Comparison of ENCODE assay signal across 8 cellular contexts in the genomic region with DNA sequence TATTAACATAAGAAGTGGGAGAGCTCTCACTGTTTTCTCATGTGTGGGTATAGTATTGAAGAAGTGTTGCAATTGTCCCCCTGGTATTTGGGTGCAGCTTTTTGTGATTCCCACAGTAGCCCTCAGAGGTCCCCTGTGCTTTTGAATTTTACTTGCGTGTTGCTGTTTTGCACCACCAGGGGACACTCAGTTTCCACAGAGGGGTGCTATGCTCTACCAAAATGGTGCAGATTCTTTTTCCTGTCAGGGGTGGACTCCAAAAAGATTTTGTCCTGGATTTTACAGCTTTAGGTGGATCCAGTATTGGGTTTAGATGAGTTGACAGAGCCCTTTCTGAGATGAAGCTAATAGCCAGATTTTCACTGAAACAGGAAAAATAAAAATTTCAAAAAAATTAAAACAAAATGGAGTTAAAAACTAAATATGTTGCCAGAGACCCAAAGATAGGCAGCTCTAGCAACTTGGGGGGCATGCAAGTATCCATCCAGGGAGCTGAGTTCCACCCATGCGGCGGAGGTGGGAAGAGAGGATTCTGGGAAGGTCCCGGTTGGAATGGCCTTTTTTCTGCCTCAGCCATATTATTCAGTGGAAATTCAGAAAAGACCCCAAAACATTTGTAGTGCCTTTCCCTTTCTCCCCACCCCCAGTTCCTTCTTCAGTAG. TPM values are rescaled to one million over a fixed set of nuclear protein-coding genes. Genes with fewer than 3 reads are reported as not detected.
DNase-seq lines count a peak whose midpoint lies in the region; ATAC-seq, FAIRE-seq and TF ChIP-seq lines count a peak whose summit lies in the region.

No MANE protein-coding gene starts in this region.

- peak overlapping the region; percentile 19 for H3K27ac ChIP-seq in keratinocyte (ENCODE audit: control insufficient read depth, insufficient read depth, low read length)

- dilution Hi-C loops in keratinocyte (cut with MboI; ENCODE audit: extremely low pct_ligation_motif_present, low sequenced_read_pairs): no loop called here

- no peaks in the 10 kb centered on the region for H3K79me2 ChIP-seq in keratinocyte (ENCODE audit: control insufficient read depth, insufficient read depth, low read length)

- no peaks in the 10 kb centered on the region for H3K9me3 ChIP-seq in keratinocyte (ENCODE audit: control insufficient read depth, low read depth, low read length)

- H4K20me1 ChIP-seq in keratinocyte (ENCODE audit: control insufficient read depth, extremely low read depth, insufficient read depth, low read length): no peaks in the 10 kb centered on the region

- no peak overlapping the region for H2AFZ ChIP-seq in keratinocyte (ENCODE audit: control insufficient read depth, low read length)

- H3K4me1 ChIP-seq in keratinocyte (ENCODE audit: control insufficient read depth, extremely low read depth, insufficient read depth, low read length): peaks cover 15% of the 10 kb centered on the region

- H3K4me2 ChIP-seq in keratinocyte (ENCODE audit: control insufficient read depth, extremely low read depth, insufficient read depth, low read depth, low read length): peak overlapping the region; percentile 68

- TF ChIP-seq CTCF in keratinocyte (optimal IDR thresholded peaks at IDR 0.05 in 1 of 3, IDR thresholded peaks at IDR 0.05 in 1 of 3, conservative IDR thresholded peaks at IDR 0.05 in 1 of 3; ENCODE audit: extremely low read depth in 1 of 3, insufficient read depth in 2 of 3, low read length in 3 of 3): peak; percentile 65 to 83 (median 66)

- peaks cover 4% of the 10 kb centered on the region for H3K9me1 ChIP-seq in keratinocyte (ENCODE audit: control insufficient read depth, extremely low read depth, insufficient read depth, low read length)

- no peak for ATAC-seq in HG02938 (IDR thresholded peaks at IDR 0.05; ENCODE audit: unreplicated experiment)
- no peak for ATAC-seq in GM19395 (IDR thresholded peaks at IDR 0.05; ENCODE audit: unreplicated experiment)

- FAIRE-seq in keratinocyte (lab: Jason Lieb, UNC): no peak

- H3K4me3 ChIP-seq in keratinocyte (ENCODE audit: control insufficient read depth in 2 of 3, extremely low read depth in 1 of 3, insufficient read depth in 2 of 3, low read depth in 1 of 3, low read length in 3 of 3): peak overlapping the region in 2 of 3 experiments; percentile 0 to 16

- peak; percentile 22 for DNase-seq in 8988T
- peak; percentile 8 for DNase-seq in G401 (ENCODE audit: low spot score)
- peak; percentile 18 for DNase-seq in NCI-H2107 treated with DMSO at 0.1 percent for 48 hours (lab: John Stamatoyannopoulos, UW; ENCODE audit: unreplicated experiment)
- DNase-seq in T47D (ENCODE audit: low read depth in 1 of 2, low spot score in 1 of 2): peak; percentile 42 to 90
- no peak for DNase-seq in keratinocyte (ENCODE audit: low read depth, low spot score)
- DNase-seq in superior temporal gyrus (ENCODE audit: extremely low spot score): peak; percentile 80

- H3K27me3 ChIP-seq in keratinocyte (ENCODE audit: control insufficient read depth, extremely low read depth, insufficient read depth, low read length): no peaks in the 10 kb centered on the region

- no peak overlapping the region for H3K9ac ChIP-seq in keratinocyte (ENCODE audit: control insufficient read depth, extremely low read depth, insufficient read depth, low read length)

- H3K36me3 ChIP-seq in keratinocyte (ENCODE audit: control insufficient read depth in 2 of 2, extremely low read depth in 1 of 2, insufficient read depth in 2 of 2, low read length in 2 of 2): peaks cover 0 to 1% of the 10 kb centered on the region in 2 experiments

- in situ Hi-C loops in G401 (cut with HindIII; ENCODE audit: low sequenced_read_pairs) (loop anchor here (25.0 kb wide), 1 partner anchor 276 kb away; the partner anchor contains the start of genes IFT43 and TGFB3), T47D (cut with HindIII; ENCODE audit: low pct_unique_long_range_greater_than_20kb, low sequenced_read_pairs) (no loop called here)

RNA-seq across cellular contexts. Expression of gene TTLL5, which starts 50.2 kb away (rescaled TPM):
- 20.7 and 25.6 TPM in 2 replicates for total RNA-seq in G401 (2014; rRNA removed; shearing (Covaris generic))
- 14.0 to 20.7 TPM (median 16.7 TPM) in 3 replicates for polyA plus RNA-seq in keratinocyte
- polyA plus RNA-seq in keratinocyte (2011; ENCODE audit: low read depth): 15.3 TPM
- 15.1 and 18.7 TPM in 2 replicates for polyA plus RNA-seq in keratinocyte (2011; cell fraction: cytosol; rRNA removed)
- polyA plus RNA-seq in keratinocyte (2011; cell fraction: nucleus; rRNA removed): 18.7 and 19.4 TPM in 2 replicates
- polyA plus RNA-seq in keratinocyte (2012; ENCODE audit: low replicate concordance): 7.6 and 19.6 TPM in 2 replicates
- 16.7 to 64.5 TPM (median 22.1 TPM) in 3 replicates for polyA minus RNA-seq in keratinocyte
- polyA minus RNA-seq in keratinocyte (2011; cell fraction: cytosol; rRNA and poly(A)+ RNA removed): 20.3 TPM
- polyA minus RNA-seq in keratinocyte (2011; cell fraction: nucleus; rRNA and poly(A)+ RNA removed): 26.0 and 55.8 TPM in 2 replicates

RNA-seq across cellular contexts. Expression of gene ERG28, which starts 50.6 kb away (rescaled TPM):
- total RNA-seq in G401 (2014; rRNA removed; shearing (Covaris generic)): 15.1 and 16.6 TPM in 2 replicates
- 48.1 to 63.1 TPM (median 59.8 TPM) in 3 replicates for polyA plus RNA-seq in keratinocyte
- polyA plus RNA-seq in keratinocyte (2011; ENCODE audit: low read depth): 8.3 TPM
- polyA plus RNA-seq in keratinocyte (2011; cell fraction: cytosol; rRNA removed): 50.2 and 78.6 TPM in 2 replicates
- 27.8 and 29.0 TPM in 2 replicates for polyA plus RNA-seq in keratinocyte (2011; cell fraction: nucleus; rRNA removed)
- polyA plus RNA-seq in keratinocyte (2012; ENCODE audit: low replicate concordance): 20.3 and 36.4 TPM in 2 replicates
- 21.2 to 35.3 TPM (median 23.5 TPM) in 3 replicates for polyA minus RNA-seq in keratinocyte
- polyA minus RNA-seq in keratinocyte (2011; cell fraction: cytosol; rRNA and poly(A)+ RNA removed): 14.2 TPM
- 5.5 and 7.6 TPM in 2 replicates for polyA minus RNA-seq in keratinocyte (2011; cell fraction: nucleus; rRNA and poly(A)+ RNA removed)
